Comparison of ENCODE assay signal across 11 cellular contexts in genomic region chr16:88957887-88958577, GRCh38. TPM values are rescaled to one million over a fixed set of nuclear protein-coding genes. Genes with fewer than 3 reads are reported as not detected.
DNase-seq lines count a peak whose midpoint lies in the region; ATAC-seq and TF ChIP-seq lines count a peak whose summit lies in the region.
"Had no signal": no experiment of that assay in that cellular context is flagged by ENCODE, and none has a peak within 500 bp of the region (broad histone marks: within the 10 kb centered on the region; RNA-seq: fewer than 3 reads in every experiment).

No MANE protein-coding gene starts in this region.

- H3K27me3 ChIP-seq in HL-60 (ENCODE audit: insufficient read depth, poor library complexity, severe bottlenecking) (no peaks in the 10 kb centered on the region), neuronal stem cell (ENCODE audit: control insufficient read depth in 3 of 3, insufficient read depth in 3 of 3, low read depth in 1 of 3, low read length in 3 of 3) (peaks cover 0 to 22% (median 0%) of the 10 kb centered on the region in 3 experiments), osteoblast (ENCODE audit: insufficient read depth, low read length) (peaks cover 9% of the 10 kb centered on the region), MG63 (no peaks in the 10 kb centered on the region)

- H3K4me2 ChIP-seq in neuronal stem cell (ENCODE audit: insufficient read depth, low read length, poor library complexity, severe bottlenecking) (no peak overlapping the region), osteoblast (ENCODE audit: insufficient read depth, low read length) (no peak overlapping the region)

- no peak overlapping the region for H3K23ac ChIP-seq in neuronal stem cell (ENCODE audit: low read depth, low read length, poor library complexity)

- H4K8ac ChIP-seq in neuronal stem cell (ENCODE audit: low read depth, low read length): no peak overlapping the region

- no peak overlapping the region for H2BK120ac ChIP-seq in neuronal stem cell (ENCODE audit: low read depth, low read length)

- H3K27me3 Mint-ChIP-seq in central memory CD8-positive, alpha-beta T cell: peaks cover 51% of the 10 kb centered on the region
- peaks cover 50% of the 10 kb centered on the region for H3K27me3 Mint-ChIP-seq in mesothelial cell of epicardium (ENCODE audit: low read depth)

- DNase-seq in HL-60 (ENCODE audit: low read depth in 1 of 2, low spot score in 1 of 2) (peak in 1 of 2 experiments; percentile 85), SIG-M5 (lab: John Stamatoyannopoulos, UW) (peak; percentile 18), neuronal stem cell (ENCODE audit: low spot score) (no peak), mesothelial cell of epicardium (ENCODE audit: low spot score in 2 of 2, unreplicated experiment in 2 of 2) (no peak), osteoblast (ENCODE audit: insufficient read length, low spot score, missing footprints) (no peak), MG63 (no peak), SW 1271 (lab: John Stamatoyannopoulos, UW) (no peak)
- DNase-seq in central memory CD8-positive, alpha-beta T cell (ENCODE audit: low spot score in 2 of 2): no peak
- DNase-seq: DMS153, NCI-H2029 had no signal

- H3K4ac ChIP-seq in neuronal stem cell (ENCODE audit: low read length): no peak overlapping the region

- WGBS in neuronal stem cell (ENCODE audit: extremely low coverage in 2 of 2, insufficient read length in 2 of 2, insufficient replicate concordance in 1 of 2), 2 donors: no CpG with 5 or more reads among the region's 25 CpGs

- no peaks in the 10 kb centered on the region for H3K36me3 ChIP-seq in neuronal stem cell (replicated peaks in 1 of 2; ENCODE audit: control insufficient read depth in 2 of 2, insufficient read depth in 2 of 2, low read length in 2 of 2)
- no peaks in the 10 kb centered on the region for H3K36me3 ChIP-seq in osteoblast (ENCODE audit: insufficient read depth, low read length)
- no peaks in the 10 kb centered on the region for H3K36me3 ChIP-seq in MG63

- peak overlapping the region; percentile 14 for H2AK5ac ChIP-seq in neuronal stem cell (ENCODE audit: low read depth, low read length)

- peaks cover 2% of the 10 kb centered on the region for H3K36me3 Mint-ChIP-seq in central memory CD8-positive, alpha-beta T cell (ENCODE audit: insufficient read depth)
- H3K36me3 Mint-ChIP-seq in mesothelial cell of epicardium: no peaks in the 10 kb centered on the region

- H3K9ac ChIP-seq in neuronal stem cell (ENCODE audit: low read depth, low read length, poor library complexity): no peak overlapping the region

- no peaks in the 10 kb centered on the region for H3K9me3 Mint-ChIP-seq in central memory CD8-positive, alpha-beta T cell
- H3K9me3 Mint-ChIP-seq in mesothelial cell of epicardium: no peaks in the 10 kb centered on the region

- H3K27ac Mint-ChIP-seq in central memory CD8-positive, alpha-beta T cell (ENCODE audit: low read depth): peak overlapping the region; percentile 68
- H3K27ac Mint-ChIP-seq in mesothelial cell of epicardium: no peak overlapping the region
- H3K27ac Mint-ChIP-seq: nephron had no signal

- H3K27ac ChIP-seq in HL-60 (replicated peaks) (peak overlapping the region; percentile 54), neuronal stem cell (replicated peaks; ENCODE audit: low read length) (no peak overlapping the region), osteoblast (ENCODE audit: low read depth, low read length) (no peak overlapping the region)

- no peak overlapping the region for H2BK15ac ChIP-seq in neuronal stem cell (ENCODE audit: low read length)

- peaks cover 15% of the 10 kb centered on the region for H3K4me1 Mint-ChIP-seq in central memory CD8-positive, alpha-beta T cell
- no peaks in the 10 kb centered on the region for H3K4me1 Mint-ChIP-seq in mesothelial cell of epicardium

- H4K91ac ChIP-seq in neuronal stem cell (ENCODE audit: low read depth, low read length, poor library complexity): no peak overlapping the region

- no peak overlapping the region for H3K18ac ChIP-seq in neuronal stem cell (ENCODE audit: low read length)

- H2AFZ ChIP-seq in neuronal stem cell (ENCODE audit: low read length): no peak overlapping the region
- no peak overlapping the region for H2AFZ ChIP-seq in osteoblast (ENCODE audit: low read length)

- no peak overlapping the region for H3K14ac ChIP-seq in neuronal stem cell (ENCODE audit: low read length)

- H3K9me3 ChIP-seq in neuronal stem cell (replicated peaks in 1 of 2; ENCODE audit: control insufficient read depth in 2 of 2, insufficient read depth in 1 of 2, low read depth in 1 of 2, low read length in 2 of 2): peaks cover 0 to 4% of the 10 kb centered on the region in 2 donors
- no peaks in the 10 kb centered on the region for H3K9me3 ChIP-seq in osteoblast (ENCODE audit: low read depth, low read length)
- no peaks in the 10 kb centered on the region for H3K9me3 ChIP-seq in MG63

- H2BK5ac ChIP-seq in neuronal stem cell (ENCODE audit: low read length): peak overlapping the region; percentile 75

- H3K4me1 ChIP-seq in neuronal stem cell (ENCODE audit: control insufficient read depth in 2 of 2, insufficient read depth in 1 of 2, low read depth in 1 of 2, low read length in 2 of 2) (peaks cover 0 to 8% of the 10 kb centered on the region in 2 donors), osteoblast (ENCODE audit: insufficient read depth, low read length) (no peaks in the 10 kb centered on the region)

- no peaks in the 10 kb centered on the region for H3K79me2 ChIP-seq in osteoblast (ENCODE audit: insufficient read depth, low read length)

- TF ChIP-seq CTCF in HL-60 (IDR thresholded peaks at IDR 0.05; ENCODE audit: insufficient read depth, low read length) (no peak), mesothelial cell of epicardium (IDR thresholded peaks at IDR 0.05; ENCODE audit: unreplicated experiment) (no peak), osteoblast (IDR thresholded peaks at IDR 0.05; ENCODE audit: extremely low read depth, low read depth, low read length) (no peak)

- peak overlapping the region; percentile 6; the same call in 1 of the 2 replicates for H3K4me3 ChIP-seq in HL-60 (replicated peaks; ENCODE audit: insufficient read depth, low read length)
- no peak overlapping the region for H3K4me3 ChIP-seq in neuronal stem cell (ENCODE audit: low read length in 2 of 2)
- no peak overlapping the region for H3K4me3 ChIP-seq in osteoblast (ENCODE audit: insufficient read depth, low read length)
- no peak overlapping the region for H3K4me3 ChIP-seq in MG63

- H3K79me1 ChIP-seq in neuronal stem cell (ENCODE audit: low read depth, low read length): peaks cover 2% of the 10 kb centered on the region

- H4K20me1 ChIP-seq in osteoblast (ENCODE audit: insufficient read depth, low read length): no peaks in the 10 kb centered on the region

- peak; percentile 32 for ATAC-seq in central memory CD8-positive, alpha-beta T cell (replicated peaks; ENCODE audit: extremely low read depth, poor library complexity, severe bottlenecking)

- peak overlapping the region; percentile 19 for H3K4me3 Mint-ChIP-seq in central memory CD8-positive, alpha-beta T cell
- no peak overlapping the region for H3K4me3 Mint-ChIP-seq in mesothelial cell of epicardium
- H3K4me3 Mint-ChIP-seq: nephron had no signal

- no peak overlapping the region for H2BK12ac ChIP-seq in neuronal stem cell (ENCODE audit: low read length)

RNA-seq across cellular contexts. Expression of gene CBFA2T3, which starts 19.0 kb away (rescaled TPM):
- 8.3 TPM for polyA plus RNA-seq in neuronal stem cell (2013, experiment 1 of 2)
- 8.0 TPM for polyA plus RNA-seq in neuronal stem cell (2013, experiment 2 of 2)
- 10.1 to 11.5 TPM (median 10.1 TPM) in 3 replicates for total RNA-seq in mesothelial cell of epicardium
- not detected in 2 replicates for total RNA-seq in osteoblast
- not detected in 2 replicates for total RNA-seq in MG63 (2014; rRNA removed; shearing (Covaris generic); ENCODE audit: low replicate concordance)

Comparison
In these comparisons a context has a peak if more than half of its experiments do, and no peak if none do; other contexts are left out.
1. RNA of gene CBFA2T3, which starts 19.0 kb away (total RNA-seq): 10.1 to 11.5 TPM in mesothelial cell of epicardium; not detected in osteoblast and not detected in MG63; every median in the first group is over 10 times any median in the second.